In genomic region chr2:8599421-8600242, GRCh38 we compare ENCODE assay signal across 20 cellular contexts.
A peak's percentile ranks its signal among the peaks of the same experiment; 100 is the strongest.
DNase-seq lines count a peak whose midpoint lies in the region; ATAC-seq and TF ChIP-seq lines count a peak whose summit lies in the region.
"Had no signal": no experiment of that assay in that cellular context is flagged by ENCODE, and none has a peak within 500 bp of the region (broad histone marks: within the 10 kb centered on the region; RNA-seq: fewer than 3 reads in every experiment).

No MANE protein-coding gene starts in this region.

- no peak overlapping the region for H3K27ac Mint-ChIP-seq in endothelial cell (ENCODE audit: unreplicated experiment)

- H3K27me3 ChIP-seq in OCI-LY3 (ENCODE audit: low read depth, low read length) (no peaks in the 10 kb centered on the region), lower lobe of right lung (ENCODE audit: low read depth) (no peaks in the 10 kb centered on the region)
- H3K27me3 ChIP-seq: SJCRH30 had no signal

- H3K36me3 Mint-ChIP-seq in endothelial cell (ENCODE audit: low read depth, unreplicated experiment) = no peaks in the 10 kb centered on the region

- no peak overlapping the region for H3K27ac ChIP-seq in OCI-LY3 (ENCODE audit: low read length)
- H3K27ac ChIP-seq in lower lobe of right lung = no peak overlapping the region
- H3K27ac ChIP-seq: GM23248, RWPE1, SJCRH30 had no signal

- peaks cover 7% of the 10 kb centered on the region for H3K27me3 Mint-ChIP-seq in endothelial cell (ENCODE audit: unreplicated experiment)

- H3K9ac ChIP-seq in OCI-LY3 (ENCODE audit: low read length) = no peak overlapping the region
- H3K9ac ChIP-seq: GM23248 had no signal

- no peaks in the 10 kb centered on the region for H3K36me3 ChIP-seq in OCI-LY3 (replicated peaks; ENCODE audit: low read depth, low read length)
- H3K36me3 ChIP-seq in lower lobe of right lung = no peaks in the 10 kb centered on the region
- H3K36me3 ChIP-seq: SJCRH30 had no signal

- H3K79me2 ChIP-seq in OCI-LY3 (ENCODE audit: low read length) = no peaks in the 10 kb centered on the region

- no peaks in the 10 kb centered on the region for H4K20me1 ChIP-seq in OCI-LY3 (ENCODE audit: insufficient read depth, low read length)

- H3K4me3 Mint-ChIP-seq in endothelial cell (ENCODE audit: unreplicated experiment) = no peak overlapping the region

- peaks cover 40% of the 10 kb centered on the region for H3K4me1 ChIP-seq in OCI-LY3 (ENCODE audit: low read length)
- no peaks in the 10 kb centered on the region for H3K4me1 ChIP-seq in lower lobe of right lung
- H3K4me1 ChIP-seq: SJCRH30 had no signal

- H3K9me3 ChIP-seq in OCI-LY3 (ENCODE audit: insufficient read depth, low read length) (no peaks in the 10 kb centered on the region), lower lobe of right lung (no peaks in the 10 kb centered on the region)
- H3K9me3 ChIP-seq: SJCRH30 had no signal

- H3K9me3 Mint-ChIP-seq in endothelial cell (ENCODE audit: unreplicated experiment) = no peaks in the 10 kb centered on the region

- H3K4me3 ChIP-seq in OCI-LY3 (ENCODE audit: low read length) (no peak overlapping the region), lower lobe of right lung (no peak overlapping the region)
- H3K4me3 ChIP-seq: GM23248, SJCRH30 had no signal

- H2AFZ ChIP-seq in OCI-LY3 (ENCODE audit: low read depth, low read length) = no peak overlapping the region
- H2AFZ ChIP-seq: GM23248 had no signal

- no peaks in the 10 kb centered on the region for H3K4me1 Mint-ChIP-seq in endothelial cell (ENCODE audit: unreplicated experiment)

- H3K4me2 ChIP-seq in OCI-LY3 (ENCODE audit: low read length) = no peak overlapping the region

- intact Hi-C loops in lower lobe of right lung (cut with DNase I) = no loop called here
- intact Hi-C loops in posterior vena cava (cut with DNase I) = no loop called here

- ATAC-seq in lower lobe of right lung (no peak), GM21447 (IDR thresholded peaks at IDR 0.05; ENCODE audit: unreplicated experiment) (no peak)
- ATAC-seq: HCT116, PC-3 had no signal

- TF ChIP-seq CTCF in OCI-LY3 (IDR thresholded peaks at IDR 0.05; ENCODE audit: low read depth, low read length) (peak; percentile 8; the same call in 1 of the 2 replicates), lower lobe of right lung (IDR thresholded peaks at IDR 0.05) (no peak), endothelial cell (IDR thresholded peaks at IDR 0.05; ENCODE audit: unreplicated experiment) (no peak)

- peak; percentile 37 for DNase-seq in activated CD8-positive, alpha-beta memory T cell treated with anti-CD3 and anti-CD28 coated beads, Interleukin-2, amount 50 U/mL, for 48 hours
- DNase-seq in activated CD8-positive, alpha-beta memory T cell treated with anti-CD3 and anti-CD28 coated beads, Interleukin-2, amount 50 U/mL, for 4 hours = no peak
- DNase-seq in lower lobe of right lung (peak; percentile 34), posterior vena cava (ENCODE audit: low spot score) (peak; percentile 74), endothelial cell (ENCODE audit: low spot score) (no peak), NCI-H69 (lab: John Stamatoyannopoulos, UW) (no peak)
- DNase-seq: 8988T, DMS 273 treated with DMSO at 0.1 percent for 48 hours, GF-D8, GM23248, KG1, NCI-H1417 treated with DMSO at 0.1 percent for 48 hours, NCI-H1930, NCI-H526 treated with DMSO at 0.1 percent for 48 hours, PC-3, SJCRH30 had no signal

Comparison
In these comparisons a context has a peak if more than half of its experiments do, and no peak if none do; other contexts are left out.
1. DNase-seq: peak in activated CD8-positive, alpha-beta memory T cell treated with anti-CD3 and anti-CD28 coated beads, Interleukin-2, amount 50 U/mL, for 48 hours (single experiment), lower lobe of right lung (single experiment) and posterior vena cava (single experiment); none in activated CD8-positive, alpha-beta memory T cell treated with anti-CD3 and anti-CD28 coated beads, Interleukin-2, amount 50 U/mL, for 4 hours (single experiment), endothelial cell (single experiment) and NCI-H69 (single experiment).